In the genomic region with DNA sequence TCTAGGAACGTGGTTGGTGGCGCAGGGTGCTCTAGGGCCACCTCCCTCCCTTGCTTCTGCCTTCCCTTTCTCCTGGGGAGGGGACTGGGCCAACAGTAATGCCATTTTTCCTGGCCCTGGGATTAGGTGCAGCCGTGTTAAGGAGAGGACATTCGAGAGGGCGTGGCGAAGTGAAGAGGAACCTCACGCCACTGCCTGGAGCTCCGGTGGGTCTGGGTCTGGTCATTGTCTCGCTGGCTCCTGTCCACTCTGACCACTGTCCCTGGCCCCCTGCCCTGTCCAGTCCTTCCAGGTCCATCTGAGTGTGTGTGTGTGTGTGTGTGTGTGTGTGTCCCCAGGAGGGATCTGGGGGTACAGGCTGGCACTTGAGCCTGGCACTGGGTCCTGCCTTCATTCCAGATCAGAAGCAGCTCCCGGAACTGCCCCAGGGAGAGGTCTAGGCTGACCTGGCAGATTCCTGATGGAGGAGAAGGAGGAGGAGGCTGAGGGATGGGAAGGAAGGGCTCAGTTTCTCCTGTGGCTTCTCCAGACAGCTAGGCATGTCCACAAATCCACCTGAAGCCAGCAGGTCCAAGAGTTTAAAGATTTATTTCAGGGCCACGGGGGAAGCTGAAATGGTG, we compare ENCODE assay signal across 12 cellular contexts. TPM values are rescaled to one million over a fixed set of nuclear protein-coding genes. Genes with fewer than 3 reads are reported as not detected.
DNase-seq lines count a peak whose midpoint lies in the region; ATAC-seq and TF ChIP-seq lines count a peak whose summit lies in the region.
"Had no signal": no experiment of that assay in that cellular context is flagged by ENCODE, and none has a peak within 500 bp of the region (broad histone marks: within the 10 kb centered on the region; RNA-seq: fewer than 3 reads in every experiment).

A gene (plus strand): TSS at position 111 of the 620 bp plus-strand sequence. CDS start 13,124 bp downstream, outside the sequence.

- peaks cover 98% of the 10 kb centered on the region for H3K79me2 ChIP-seq in smooth muscle cell (ENCODE audit: low read depth)

- peaks cover 70% of the 10 kb centered on the region for H3K4me1 Mint-ChIP-seq in HFFc6 (ENCODE audit: low read depth)

- H2AFZ ChIP-seq in smooth muscle cell (ENCODE audit: low read depth): no peak within 1 kb of the TSS

- H3K27me3 ChIP-seq in dorsolateral prefrontal cortex: no peaks in the 10 kb centered on the region
- H3K27me3 ChIP-seq in smooth muscle cell (ENCODE audit: low read depth): no peaks in the 10 kb centered on the region

- H4K20me1 ChIP-seq in smooth muscle cell (ENCODE audit: low read depth): peaks cover 100% of the 10 kb centered on the region

- H3K36me3 Mint-ChIP-seq in HFFc6 (ENCODE audit: low read depth): peaks cover 5% of the 10 kb centered on the region; the same call in 1 of the 2 replicates

- no peak for TF ChIP-seq POLR2A in lower leg skin (IDR thresholded peaks at IDR 0.05)

- no peaks in the 10 kb centered on the region for H3K36me3 ChIP-seq in smooth muscle cell (ENCODE audit: low read depth)

- peaks cover 62% of the 10 kb centered on the region for H3K4me1 ChIP-seq in smooth muscle cell (ENCODE audit: low read depth)

- peak within 1 kb of the TSS; percentile 61 for H3K27ac Mint-ChIP-seq in HFFc6
- H3K27ac Mint-ChIP-seq: activated CD8-positive, alpha-beta T cell treated with anti-CD3 and anti-CD28 coated beads, Interleukin-2, amount 10 ng/mL, durations not matched to agents 7 days and 5 days had no signal

- DNase-seq in HFFc6 (no peak), dorsolateral prefrontal cortex (no peak), lower leg skin (ENCODE audit: low spot score in 2 of 2) (no peak), smooth muscle cell (lab: John Stamatoyannopoulos, UW; ENCODE audit: unreplicated experiment) (no peak), ecto neural progenitor cell (ENCODE audit: low spot score) (no peak), epidermal melanocyte (ENCODE audit: insufficient read length, low spot score) (no peak), pons (ENCODE audit: low spot score) (no peak)
- DNase-seq: activated CD8-positive, alpha-beta T cell treated with anti-CD3 and anti-CD28 coated beads, Interleukin-2, amount 10 ng/mL, durations not matched to agents 7 days and 5 days; DMS53; NCI-H69; retina had no signal

- intact Hi-C loops in dorsolateral prefrontal cortex (cut with DNase I) (no loop called here), lower leg skin (cut with DNase I; ENCODE audit: low total_unique reads) (no loop called here)

- H3K4me3 ChIP-seq in dorsolateral prefrontal cortex (no peak within 1 kb of the TSS), lower leg skin (ENCODE audit: low read depth, poor library complexity, severe bottlenecking) (no peak within 1 kb of the TSS), smooth muscle cell (no peak within 1 kb of the TSS)

- H3K27me3 Mint-ChIP-seq in HFFc6 (ENCODE audit: insufficient read depth): peaks cover 3% of the 10 kb centered on the region

- H3F3A ChIP-seq in smooth muscle cell (ENCODE audit: low read depth): peaks cover 33% of the 10 kb centered on the region

- no peaks in the 10 kb centered on the region for H3K9me3 Mint-ChIP-seq in HFFc6

- no peaks in the 10 kb centered on the region for H3K9me3 ChIP-seq in smooth muscle cell (replicated peaks; ENCODE audit: low read depth)

- H3K4me2 ChIP-seq in smooth muscle cell: peak within 1 kb of the TSS; percentile 71

- peak within 1 kb of the TSS; percentile 65 to 100 (median 99) for H3K27ac ChIP-seq in dorsolateral prefrontal cortex
- peak within 1 kb of the TSS; percentile 85 for H3K27ac ChIP-seq in smooth muscle cell (ENCODE audit: low read depth)

- peak within 1 kb of the TSS; percentile 34 for H3K9ac ChIP-seq in smooth muscle cell (ENCODE audit: low read depth)

- WGBS in lower leg skin, 2 donors: 48 to 49% methylated on average over 11 of the region's 11 CpGs
- WGBS in smooth muscle cell (ENCODE audit: low lambda C conversion rate): 76% methylated on average over 11 of the region's 11 CpGs

- no peak for TF ChIP-seq CTCF in HFFc6 (IDR thresholded peaks at IDR 0.05)
- no peak for TF ChIP-seq CTCF in dorsolateral prefrontal cortex (IDR thresholded peaks at IDR 0.05 in 54 of 56, conservative IDR thresholded peaks at IDR 0.05 in 2 of 56; ENCODE audit: low read depth in 1 of 56, partially characterized antibody in 56 of 56)
- TF ChIP-seq CTCF in lower leg skin (IDR thresholded peaks at IDR 0.05): no peak
- no peak for TF ChIP-seq CTCF in smooth muscle cell (IDR thresholded peaks at IDR 0.05; ENCODE audit: borderline replicate concordance, insufficient read depth, poor library complexity, severe bottlenecking)

- no peak within 1 kb of the TSS; the same call in 1 of the 2 replicates for H3K4me3 Mint-ChIP-seq in HFFc6
- H3K4me3 Mint-ChIP-seq: activated CD8-positive, alpha-beta T cell treated with anti-CD3 and anti-CD28 coated beads, Interleukin-2, amount 10 ng/mL, durations not matched to agents 7 days and 5 days had no signal

- no peak for ATAC-seq in HG03442 (IDR thresholded peaks at IDR 0.05; ENCODE audit: unreplicated experiment)
- ATAC-seq: activated CD8-positive, alpha-beta T cell treated with anti-CD3 and anti-CD28 coated beads, Interleukin-2, amount 10 ng/mL, durations not matched to agents 7 days and 5 days had no signal

RNA-seq across cellular contexts. Expression of the gene that starts here (rescaled TPM):
- total RNA-seq in HFFc6 (2021; fragmentation: NEBNext Ultra II Directional; extraction: Animal tissue kit (Norgen Biotek cat#: 25700)): 100 to 1,000 TPM; 126 to 199 (median 147) TPM
- total RNA-seq in dorsolateral prefrontal cortex: 100 to 1,000 TPM in 43 of 120 experiments, 10 to 100 TPM in 77; 64.3 to 163 (median 92.5) TPM
- 100 to 1,000 TPM in 3 of 4 donors, 10 to 100 TPM in 1; 62.9 to 127 (median 115) TPM for total RNA-seq in lower leg skin
- 53.0 and 64.6 TPM in 2 replicates for total RNA-seq in smooth muscle cell
- 32.4 and 42.1 TPM in 2 replicates for polyA plus RNA-seq in smooth muscle cell
